Comparison of ENCODE assay signal across 8 cellular contexts in genomic region chr2:128026422-128027277, GRCh38. TPM values are rescaled to one million over a fixed set of nuclear protein-coding genes. Genes with fewer than 3 reads are reported as not detected.
DNase-seq lines count a peak whose midpoint lies in the region; ATAC-seq and TF ChIP-seq lines count a peak whose summit lies in the region.

No MANE protein-coding gene starts in this region.

- H3K27ac Mint-ChIP-seq in naive thymus-derived CD8-positive, alpha-beta T cell = peak overlapping the region in 9 of 10 donors; percentile 83 to 97 (median 91)

- peak overlapping the region; percentile 86 for H3K4me3 ChIP-seq in AG04450 (ENCODE audit: low read depth, low read length)
- H3K4me3 ChIP-seq in NT2/D1 (ENCODE audit: insufficient read length, low read depth) = peak overlapping the region; percentile 67
- peak overlapping the region; percentile 88 for H3K4me3 ChIP-seq in ectodermal cell (ENCODE audit: insufficient read depth, low read depth, low read length)

- H3K4me1 ChIP-seq in NT2/D1 (ENCODE audit: insufficient read depth, insufficient read length) (peaks cover 2% of the 10 kb centered on the region), ectodermal cell (ENCODE audit: control insufficient read depth, insufficient read depth, low read length) (peaks cover 5% of the 10 kb centered on the region)

- peak overlapping the region; percentile 87 for H3K9ac ChIP-seq in NT2/D1 (ENCODE audit: insufficient read length, low read depth)

- CTCF ChIA-PET in AG04450 (lab: Charles Lee) = no interaction called here

- peaks cover 32% of the 10 kb centered on the region for H3K36me3 ChIP-seq in NT2/D1 (ENCODE audit: insufficient read depth, insufficient read length, low read length)
- no peaks in the 10 kb centered on the region for H3K36me3 ChIP-seq in ectodermal cell (ENCODE audit: control insufficient read depth, insufficient read depth, low read length)

- H3K4me3 Mint-ChIP-seq in naive thymus-derived CD8-positive, alpha-beta T cell = peak overlapping the region; percentile 87 to 98 (median 96)

- WGBS in ectodermal cell, 2 experiments = 4 to 5% methylated on average over 57 of the region's 57 CpGs

- peaks cover 10 to 41% (median 21%) of the 10 kb centered on the region in 4 donors for H3K4me1 Mint-ChIP-seq in naive thymus-derived CD8-positive, alpha-beta T cell

- peak overlapping the region; percentile 21 for H3K27ac ChIP-seq in AG04450 (ENCODE audit: low read depth, low read length)
- H3K27ac ChIP-seq in ectodermal cell (ENCODE audit: insufficient read depth, low read depth, low read length, poor library complexity, severe bottlenecking) = peak overlapping the region; percentile 31

- POLR2A ChIA-PET in AG04450 (lab: Yijun Ruan, JAX) = no interaction called here
- POLR2A ChIA-PET in naive thymus-derived CD8-positive, alpha-beta T cell (lab: Charles Lee) = no interaction called here

- DNase-seq in AG04450 (ENCODE audit: low read depth, low spot score) (no peak), NT2/D1 (ENCODE audit: low read depth, low spot score) (no peak), GM03348 (ENCODE audit: low spot score) (no peak)
- peak in 1 of 10 donors; percentile 5 for DNase-seq in naive thymus-derived CD8-positive, alpha-beta T cell
- no peak for DNase-seq in stimulated activated CD4-positive, alpha-beta T cell treated with anti-CD3 and anti-CD28 coated beads, Interleukin-15, amount 100 ng/mL, for 24 hours

- H3K9me3 ChIP-seq in AG04450 (ENCODE audit: control insufficient read depth, insufficient read depth, low read length) (no peaks in the 10 kb centered on the region), NT2/D1 (ENCODE audit: insufficient read depth, low read length) (0 out of 2 replicates have a peak, but pooled peaks cover 2% of the 10 kb centered on the region), ectodermal cell (ENCODE audit: control insufficient read depth, low read length) (no peaks in the 10 kb centered on the region)

- peak; percentile 3 for ATAC-seq in GM19025 (IDR thresholded peaks at IDR 0.05; ENCODE audit: low read depth, unreplicated experiment)
- ATAC-seq in naive thymus-derived CD8-positive, alpha-beta T cell = peak in 1 of 2 donors; percentile 1
- ATAC-seq in GM21367 (IDR thresholded peaks at IDR 0.05; ENCODE audit: unreplicated experiment) = no peak

- no peaks in the 10 kb centered on the region for H3K27me3 ChIP-seq in AG04450 (ENCODE audit: control insufficient read depth, insufficient read depth, low read length)
- peaks cover 31% of the 10 kb centered on the region for H3K27me3 ChIP-seq in NT2/D1 (ENCODE audit: insufficient read depth, insufficient read length)
- peaks cover 18% of the 10 kb centered on the region for H3K27me3 ChIP-seq in ectodermal cell (ENCODE audit: control insufficient read depth, insufficient read depth, low read length, poor library complexity, severe bottlenecking)

- no peaks in the 10 kb centered on the region for H3K27me3 Mint-ChIP-seq in naive thymus-derived CD8-positive, alpha-beta T cell

- no peak for TF ChIP-seq CTCF in AG04450 (IDR thresholded peaks at IDR 0.05; ENCODE audit: low read depth, low read length)

- no peaks in the 10 kb centered on the region for H3K9me3 Mint-ChIP-seq in naive thymus-derived CD8-positive, alpha-beta T cell

- peaks cover 0 to 18% (median 0%) of the 10 kb centered on the region in 3 donors for H3K36me3 Mint-ChIP-seq in naive thymus-derived CD8-positive, alpha-beta T cell

RNA-seq across cellular contexts. Expression of gene SAP130, which starts 1.2 kb away (rescaled TPM):
- polyA plus RNA-seq in AG04450 (2011; rRNA removed) = 13.3 and 15.0 TPM in 2 replicates
- polyA minus RNA-seq in AG04450 (2011; rRNA and poly(A)+ RNA removed) = 20.0 and 29.1 TPM in 2 replicates
- polyA plus RNA-seq in ectodermal cell (2013, experiment 1 of 4) = 54.3 TPM
- 56.1 TPM for polyA plus RNA-seq in ectodermal cell (2013, experiment 2 of 4)
- 42.2 TPM for polyA plus RNA-seq in ectodermal cell (2013, experiment 3 of 4)
- polyA plus RNA-seq in ectodermal cell (2013, experiment 4 of 4) = 46.3 TPM
- total RNA-seq in naive thymus-derived CD8-positive, alpha-beta T cell = 10 to 100 TPM; 27.4 to 31.2 TPM
- polyA plus RNA-seq in naive thymus-derived CD8-positive, alpha-beta T cell = 10 to 100 TPM in 1 of 3 donors, 1 to 10 TPM in 2; 5.4 to 12.1 (median 5.9) TPM
